Comparison of ENCODE assay signal across 29 cellular contexts in the genomic region with DNA sequence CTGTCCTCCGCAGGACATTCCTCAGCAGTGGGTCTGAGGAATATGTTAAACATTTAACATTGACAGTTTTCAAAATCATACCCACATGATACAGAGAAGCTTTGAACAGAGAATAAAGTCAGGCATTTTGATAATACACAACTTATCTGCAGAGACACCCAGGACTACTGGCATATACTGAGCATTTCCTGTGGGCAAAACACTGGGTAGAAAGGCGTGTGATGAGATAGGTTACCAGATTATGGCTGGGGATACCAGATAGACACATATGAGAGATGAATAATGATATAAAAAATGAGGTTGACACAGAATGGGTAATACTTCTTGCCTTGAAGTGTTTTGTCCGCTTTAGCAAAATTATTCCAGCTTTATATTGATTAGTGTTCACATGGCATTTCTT.
"Had no signal": no experiment of that assay in that cellular context is flagged by ENCODE, and none has a peak within 500 bp of the region (broad histone marks: within the 10 kb centered on the region; RNA-seq: fewer than 3 reads in every experiment).

No MANE protein-coding gene starts in this region.

- H3K4me3 ChIP-seq: ascending aorta, breast epithelium, cardiac muscle cell, coronary artery, dorsolateral prefrontal cortex, esophagus muscularis mucosa, gastroesophageal sphincter, heart right ventricle had no signal

- H3K4me1 ChIP-seq: ascending aorta, breast epithelium, esophagus muscularis mucosa, gastroesophageal sphincter, heart right ventricle had no signal

- H3K27ac ChIP-seq: ascending aorta, breast epithelium, cardiac muscle cell, coronary artery, dorsolateral prefrontal cortex, esophagus muscularis mucosa, gastroesophageal sphincter, heart right ventricle had no signal

- H3K36me3 Mint-ChIP-seq: activated CD4-positive, alpha-beta memory T cell treated with anti-CD3 and anti-CD28 coated beads for 36 hours; activated CD8-positive, alpha-beta memory T cell treated with anti-CD3 and anti-CD28 coated beads, Interleukin-2, amount 10 ng/mL, durations not matched to agents 7 days and 5 days; activated naive CD4-positive, alpha-beta T cell treated with anti-CD3 and anti-CD28 coated beads, Interleukin-2, amount 10 ng/mL, durations not matched to agents 7 days and 5 days; activated naive CD4-positive, alpha-beta T cell treated with anti-CD3 and anti-CD28 coated beads, Interleukin-2, amount 50 U/mL, for 72 hours; activated naive CD8-positive, alpha-beta T cell treated with anti-CD3 and anti-CD28 coated beads, Interleukin-2, amount 10 ng/mL, durations not matched to agents 7 days and 5 days; brain had no signal

- H3K4me1 Mint-ChIP-seq: activated CD4-positive, alpha-beta T cell treated with anti-CD3 and anti-CD28 coated beads for 36 hours; activated CD4-positive, alpha-beta T cell treated with anti-CD3 and anti-CD28 coated beads, Interleukin-2, amount 10 ng/mL, durations not matched to agents 24 days and 14 days; activated CD8-positive, alpha-beta memory T cell treated with anti-CD3 and anti-CD28 coated beads, Interleukin-2, amount 10 ng/mL, durations not matched to agents 7 days and 5 days; activated naive CD4-positive, alpha-beta T cell treated with anti-CD3 and anti-CD28 coated beads, Interleukin-2, amount 10 ng/mL, durations not matched to agents 7 days and 5 days; brain had no signal

- H3K27me3 ChIP-seq: ascending aorta, breast epithelium, cardiac muscle cell, dorsolateral prefrontal cortex, gastroesophageal sphincter had no signal

- DNase-seq: activated CD4-positive, alpha-beta memory T cell treated with anti-CD3 and anti-CD28 coated beads for 36 hours; activated CD4-positive, alpha-beta T cell treated with anti-CD3 and anti-CD28 coated beads for 36 hours; activated CD4-positive, alpha-beta T cell treated with anti-CD3 and anti-CD28 coated beads, Interleukin-2, amount 10 ng/mL, durations not matched to agents 24 days and 14 days; activated CD4-positive, CD25-positive, alpha-beta regulatory T cell; activated CD4-positive, CD25-positive, alpha-beta regulatory T cell treated with anti-CD3 and anti-CD28 coated beads, Interleukin-2, amount 50 U/mL, for 72 hours; activated CD8-positive, alpha-beta memory T cell treated with anti-CD3 and anti-CD28 coated beads, Interleukin-2, amount 10 ng/mL, durations not matched to agents 7 days and 5 days; activated CD8-positive, alpha-beta memory T cell treated with anti-CD3 and anti-CD28 coated beads, Interleukin-2, amount 50 U/mL, for 4 hours; activated CD8-positive, alpha-beta T cell treated with anti-CD3 and anti-CD28 coated beads, Interleukin-2, amount 10 ng/mL, durations not matched to agents 7 days and 5 days; activated gamma-delta T cell; activated naive CD4-positive, alpha-beta T cell; activated naive CD4-positive, alpha-beta T cell treated with anti-CD3 and anti-CD28 coated beads, Interleukin-2, amount 10 ng/mL, durations not matched to agents 7 days and 5 days; activated naive CD8-positive, alpha-beta T cell treated with anti-CD3 and anti-CD28 coated beads, Interleukin-2, amount 10 ng/mL, durations not matched to agents 7 days and 5 days; activated T-cell treated with anti-CD3 and anti-CD28 coated beads, Interleukin-2, amount 50 U/mL, for 24 hours; activated T-cell treated with anti-CD3 and anti-CD28 coated beads, Interleukin-2, amount 50 U/mL, for 72 hours; central memory CD4-positive, alpha-beta T cell; dorsolateral prefrontal cortex; effector memory CD4-positive, alpha-beta T cell; erythroblast; foreskin melanocyte; heart right ventricle had no signal

- ATAC-seq: activated CD4-positive, alpha-beta T cell treated with anti-CD3 and anti-CD28 coated beads for 36 hours; activated CD8-positive, alpha-beta memory T cell treated with anti-CD3 and anti-CD28 coated beads, Interleukin-2, amount 10 ng/mL, durations not matched to agents 7 days and 5 days; activated CD8-positive, alpha-beta T cell treated with anti-CD3 and anti-CD28 coated beads, Interleukin-2, amount 10 ng/mL, durations not matched to agents 7 days and 5 days; activated naive CD4-positive, alpha-beta T cell treated with anti-CD3 and anti-CD28 coated beads, Interleukin-2, amount 50 U/mL, for 72 hours; activated T-cell treated with anti-CD3 and anti-CD28 coated beads, Interleukin-2, amount 50 U/mL, for 72 hours; gastroesophageal sphincter; heart right ventricle had no signal

- H3K27ac Mint-ChIP-seq: activated CD4-positive, alpha-beta memory T cell treated with anti-CD3 and anti-CD28 coated beads for 36 hours; activated CD4-positive, alpha-beta T cell treated with anti-CD3 and anti-CD28 coated beads for 36 hours; activated CD4-positive, alpha-beta T cell treated with anti-CD3 and anti-CD28 coated beads, Interleukin-2, amount 10 ng/mL, durations not matched to agents 24 days and 14 days; activated CD8-positive, alpha-beta memory T cell treated with anti-CD3 and anti-CD28 coated beads, Interleukin-2, amount 10 ng/mL, durations not matched to agents 7 days and 5 days; activated CD8-positive, alpha-beta T cell treated with anti-CD3 and anti-CD28 coated beads, Interleukin-2, amount 10 ng/mL, durations not matched to agents 7 days and 5 days; activated naive CD4-positive, alpha-beta T cell treated with anti-CD3 and anti-CD28 coated beads, Interleukin-2, amount 10 ng/mL, durations not matched to agents 7 days and 5 days; activated naive CD4-positive, alpha-beta T cell treated with anti-CD3 and anti-CD28 coated beads, Interleukin-2, amount 50 U/mL, for 72 hours; activated naive CD8-positive, alpha-beta T cell treated with anti-CD3 and anti-CD28 coated beads, Interleukin-2, amount 10 ng/mL, durations not matched to agents 7 days and 5 days; activated T-cell treated with anti-CD3 and anti-CD28 coated beads, Interleukin-2, amount 50 U/mL, for 24 hours; activated T-cell treated with anti-CD3 and anti-CD28 coated beads, Interleukin-2, amount 50 U/mL, for 72 hours; brain; dendritic cell treated with granulocyte-macrophage colony-stimulating factor and Interleukin-4, amounts not matched to agents 40 ng/mL and 50 ng/mL, for 4 days had no signal

- H3K4me3 Mint-ChIP-seq: activated CD4-positive, alpha-beta memory T cell treated with anti-CD3 and anti-CD28 coated beads for 36 hours; activated CD4-positive, alpha-beta T cell treated with anti-CD3 and anti-CD28 coated beads for 36 hours; activated CD4-positive, alpha-beta T cell treated with anti-CD3 and anti-CD28 coated beads, Interleukin-2, amount 10 ng/mL, durations not matched to agents 24 days and 14 days; activated CD8-positive, alpha-beta memory T cell treated with anti-CD3 and anti-CD28 coated beads, Interleukin-2, amount 10 ng/mL, durations not matched to agents 7 days and 5 days; activated CD8-positive, alpha-beta T cell treated with anti-CD3 and anti-CD28 coated beads, Interleukin-2, amount 10 ng/mL, durations not matched to agents 7 days and 5 days; activated naive CD4-positive, alpha-beta T cell treated with anti-CD3 and anti-CD28 coated beads, Interleukin-2, amount 10 ng/mL, durations not matched to agents 7 days and 5 days; activated naive CD8-positive, alpha-beta T cell treated with anti-CD3 and anti-CD28 coated beads, Interleukin-2, amount 10 ng/mL, durations not matched to agents 7 days and 5 days; activated T-cell treated with anti-CD3 and anti-CD28 coated beads, Interleukin-2, amount 50 U/mL, for 24 hours; activated T-cell treated with anti-CD3 and anti-CD28 coated beads, Interleukin-2, amount 50 U/mL, for 72 hours; brain; dendritic cell treated with granulocyte-macrophage colony-stimulating factor and Interleukin-4, amounts not matched to agents 40 ng/mL and 50 ng/mL, for 4 days had no signal

- H3K36me3 ChIP-seq: ascending aorta, breast epithelium, cardiac muscle cell, esophagus muscularis mucosa, gastroesophageal sphincter, heart right ventricle had no signal

- H3K9me3 ChIP-seq: ascending aorta, breast epithelium, esophagus muscularis mucosa, gastroesophageal sphincter, heart right ventricle had no signal

- H3K9me3 Mint-ChIP-seq: activated CD4-positive, alpha-beta memory T cell treated with anti-CD3 and anti-CD28 coated beads for 36 hours; activated CD4-positive, alpha-beta T cell treated with anti-CD3 and anti-CD28 coated beads, Interleukin-2, amount 10 ng/mL, durations not matched to agents 24 days and 14 days; activated naive CD4-positive, alpha-beta T cell treated with anti-CD3 and anti-CD28 coated beads, Interleukin-2, amount 10 ng/mL, durations not matched to agents 7 days and 5 days; activated naive CD4-positive, alpha-beta T cell treated with anti-CD3 and anti-CD28 coated beads, Interleukin-2, amount 50 U/mL, for 72 hours; activated naive CD8-positive, alpha-beta T cell treated with anti-CD3 and anti-CD28 coated beads, Interleukin-2, amount 10 ng/mL, durations not matched to agents 7 days and 5 days; activated T-cell treated with anti-CD3 and anti-CD28 coated beads, Interleukin-2, amount 50 U/mL, for 24 hours; brain; dendritic cell treated with granulocyte-macrophage colony-stimulating factor and Interleukin-4, amounts not matched to agents 40 ng/mL and 50 ng/mL, for 4 days had no signal

- H3K27me3 Mint-ChIP-seq: brain had no signal
